In genomic region chr16:27111486-27111885, GRCh38 we compare ENCODE assay signal across 19 cellular contexts. TPM values are rescaled to one million over a fixed set of nuclear protein-coding genes. Genes with fewer than 3 reads are reported as not detected.
"Had no signal": no experiment of that assay in that cellular context is flagged by ENCODE, and none has a peak within 500 bp of the region (broad histone marks: within the 10 kb centered on the region; RNA-seq: fewer than 3 reads in every experiment).

No MANE protein-coding gene starts in this region.

- H3K27ac ChIP-seq: adrenal gland, colonic mucosa, pancreas, stomach, thoracic aorta, VCaP had no signal

- ATAC-seq: activated CD4-positive, alpha-beta T cell treated with anti-CD3 and anti-CD28 coated beads for 36 hours; left lobe of liver; pancreas had no signal

- H3K36me3 ChIP-seq: adrenal gland, colonic mucosa, pancreas, stomach, thoracic aorta had no signal

- H3K27ac Mint-ChIP-seq: activated CD4-positive, alpha-beta memory T cell treated with anti-CD3 and anti-CD28 coated beads, Interleukin-2, amount 10 ng/mL, durations not matched to agents 7 days and 5 days; activated CD4-positive, alpha-beta T cell treated with anti-CD3 and anti-CD28 coated beads for 36 hours had no signal

- H3K4me1 ChIP-seq: adrenal gland, pancreas had no signal

- H3K4me3 Mint-ChIP-seq: activated CD4-positive, alpha-beta memory T cell treated with anti-CD3 and anti-CD28 coated beads, Interleukin-2, amount 10 ng/mL, durations not matched to agents 7 days and 5 days; activated CD4-positive, alpha-beta T cell treated with anti-CD3 and anti-CD28 coated beads for 36 hours had no signal

- H3K4me3 ChIP-seq: adrenal gland, colonic mucosa, pancreas, stomach, thoracic aorta had no signal

- H3K27me3 ChIP-seq: colonic mucosa, pancreas had no signal

- FAIRE-seq: islet of Langerhans, pancreas had no signal

- H3K27me3 Mint-ChIP-seq: activated CD4-positive, alpha-beta memory T cell treated with anti-CD3 and anti-CD28 coated beads, Interleukin-2, amount 10 ng/mL, durations not matched to agents 7 days and 5 days; activated CD4-positive, alpha-beta T cell treated with anti-CD3 and anti-CD28 coated beads for 36 hours had no signal

- DNase-seq: activated CD4-positive, alpha-beta memory T cell treated with anti-CD3 and anti-CD28 coated beads, Interleukin-2, amount 10 ng/mL, durations not matched to agents 7 days and 5 days; activated CD4-positive, alpha-beta T cell treated with anti-CD3 and anti-CD28 coated beads for 36 hours; activated naive CD4-positive, alpha-beta T cell treated with anti-CD3 and anti-CD28 coated beads, Interleukin-2, amount 50 U/mL, for 16 hours; colonic mucosa; effector CD8-positive, alpha-beta T cell; foreskin melanocyte; head of caudate nucleus; stimulated activated CD4-positive, alpha-beta T cell treated with anti-CD3 and anti-CD28 coated beads, Interleukin-4, amount 100 ng/mL, for 1 hour; stomach had no signal

- H3K9me3 ChIP-seq: adrenal gland, colonic mucosa, pancreas, stomach, thoracic aorta had no signal

RNA-seq across cellular contexts. Expression of gene C16orf82, which starts 44.8 kb away (rescaled TPM):
- total RNA-seq: activated CD4-positive, alpha-beta memory T cell treated with anti-CD3 and anti-CD28 coated beads, Interleukin-2, amount 10 ng/mL, durations not matched to agents 7 days and 5 days; activated CD4-positive, alpha-beta T cell treated with anti-CD3 and anti-CD28 coated beads for 36 hours; adrenal gland; cardiac septum; colonic mucosa; left lobe of liver; pancreas; renal cortical epithelial cell; stomach; thoracic aorta; urinary bladder had no signal
- polyA plus RNA-seq: adrenal gland, neural cell, pancreas, stomach, urinary bladder had no signal
